ENCODE assay signal across 2 cellular contexts in genomic region chr16:1960665-1961630, GRCh38.
TF ChIP-seq lines count a peak whose summit lies in the region.

No MANE protein-coding gene starts in this region.

TF ChIP-seq in HEK293, 187 proteins besides CTCF, POLR2A, EP300 and RAD21 (continued from another document and continues in another):
- no peak for TF ChIP-seq ZNF121 (tag by site-specific recombination; IDR thresholded peaks at IDR 0.05)
- TF ChIP-seq ZNF280C (tag by site-specific recombination; IDR thresholded peaks at IDR 0.05): no peak
- no peak for TF ChIP-seq MEIS1 (CRISPR knock-in tag; IDR thresholded peaks at IDR 0.05; ENCODE audit: borderline replicate concordance)
- no peak for TF ChIP-seq ZNF280D (tag by site-specific recombination; IDR thresholded peaks at IDR 0.05)
- TF ChIP-seq ZIC2 (tag by site-specific recombination; IDR thresholded peaks at IDR 0.05): peak; percentile 91
- TF ChIP-seq SALL2 (tag by site-specific recombination; IDR thresholded peaks at IDR 0.05; ENCODE audit: borderline replicate concordance): no peak
- TF ChIP-seq ZNF24 (tag by site-specific recombination; IDR thresholded peaks at IDR 0.05): 0 out of 2 replicates have a peak, but pooled peaks have one; percentile 51
- TF ChIP-seq ZNF776 (tag by site-specific recombination; IDR thresholded peaks at IDR 0.05; ENCODE audit: borderline replicate concordance): no peak
- no peak for TF ChIP-seq ZNF514 (tag by site-specific recombination; IDR thresholded peaks at IDR 0.05)
- TF ChIP-seq ZNF677 (tag by site-specific recombination; IDR thresholded peaks at IDR 0.05): no peak
- no peak for TF ChIP-seq FEZF1 (tag by site-specific recombination; IDR thresholded peaks at IDR 0.05)
- peak; percentile 91 for TF ChIP-seq ZNF76 (tag by site-specific recombination; IDR thresholded peaks at IDR 0.05; ENCODE audit: borderline replicate concordance, low read depth)
- no peak for TF ChIP-seq ZNF157 (tag by site-specific recombination; IDR thresholded peaks at IDR 0.05)
- no peak for TF ChIP-seq ZNF548 (tag by site-specific recombination; IDR thresholded peaks at IDR 0.05)
- peak; percentile 20; the same call in 1 of the 2 replicates for TF ChIP-seq KLF8 (tag by site-specific recombination; IDR thresholded peaks at IDR 0.05)
- TF ChIP-seq ZNF791 (tag by site-specific recombination; IDR thresholded peaks at IDR 0.05): no peak
- no peak for TF ChIP-seq OSR2 (tag by site-specific recombination; IDR thresholded peaks at IDR 0.05)
- 0 out of 2 replicates have a peak, but pooled peaks have one; percentile 58 for TF ChIP-seq ZNF610 (tag by site-specific recombination; IDR thresholded peaks at IDR 0.05; ENCODE audit: borderline replicate concordance)
- no peak for TF ChIP-seq GLI2 (tag by site-specific recombination; IDR thresholded peaks at IDR 0.05; ENCODE audit: borderline replicate concordance, low read depth)
- no peak; the same call in 1 of the 2 replicates for TF ChIP-seq ZNF843 (tag by site-specific recombination; IDR thresholded peaks at IDR 0.05)
- TF ChIP-seq SCRT1 (tag by site-specific recombination; IDR thresholded peaks at IDR 0.05; ENCODE audit: borderline replicate concordance): no peak
- no peak for TF ChIP-seq ELK4 (IDR thresholded peaks at IDR 0.05; ENCODE audit: borderline replicate concordance, low read depth, low read length)
- no peak for TF ChIP-seq ZNF623 (tag by site-specific recombination; IDR thresholded peaks at IDR 0.05)
- no peak for TF ChIP-seq ZBTB49 (tag by site-specific recombination; IDR thresholded peaks at IDR 0.05; ENCODE audit: low read depth)
- no peak for TF ChIP-seq ZBTB1 (tag by site-specific recombination; IDR thresholded peaks at IDR 0.05)

TF ChIP-seq in GM12878, 131 proteins besides CTCF, POLR2A, EP300 and RAD21 (continued from another document and continues in another):
- TF ChIP-seq USF2 (IDR thresholded peaks at IDR 0.05; ENCODE audit: borderline replicate concordance, low read depth, low read length) (no peak), IKZF1 (conservative IDR thresholded peaks at IDR 0.05) (no peak; the same call in 1 of the 2 replicates), ZNF217 (IDR thresholded peaks at IDR 0.05) (no peak), RB1 (IDR thresholded peaks at IDR 0.05; ENCODE audit: borderline replicate concordance) (no peak), MTA2 (IDR thresholded peaks at IDR 0.05; ENCODE audit: low read depth) (no peak), ZBED1 (IDR thresholded peaks at IDR 0.05; ENCODE audit: borderline replicate concordance) (peak; percentile 94), PML (IDR thresholded peaks at IDR 0.05; ENCODE audit: low read length) (peak; percentile 92), ASH2L (IDR thresholded peaks at IDR 0.05; ENCODE audit: borderline replicate concordance, low read depth) (no peak), CREB1 (IDR thresholded peaks at IDR 0.05; ENCODE audit: low read depth) (0 out of 2 replicates have a peak, but pooled peaks have one; percentile 36), TARDBP (IDR thresholded peaks at IDR 0.05; ENCODE audit: borderline replicate concordance) (peak; percentile 74; the same call in 1 of the 2 replicates), JUND (IDR thresholded peaks at IDR 0.05; ENCODE audit: low read depth, low read length) (no peak), RAD51 (IDR thresholded peaks at IDR 0.05) (no peak), KAT2A (conservative IDR thresholded peaks at IDR 0.05; ENCODE audit: control insufficient read depth, low read depth, low read length) (no peak), E2F8 (IDR thresholded peaks at IDR 0.05; ENCODE audit: low read depth, partially characterized antibody) (peak; percentile 34), CUX1 (IDR thresholded peaks at IDR 0.05; ENCODE audit: insufficient replicate concordance, low read depth, low read length) (no peak), CBX5 (IDR thresholded peaks at IDR 0.05; ENCODE audit: low read depth) (no peak), ESRRA (IDR thresholded peaks at IDR 0.05; ENCODE audit: low read length) (no peak), TCF3 (IDR thresholded peaks at IDR 0.05; ENCODE audit: borderline replicate concordance, insufficient read depth, low read depth, low read length) (peak; percentile 39; the same call in 1 of the 2 replicates), ZBTB33 (IDR thresholded peaks at IDR 0.05) (no peak), IRF5 (IDR thresholded peaks at IDR 0.05; ENCODE audit: borderline replicate concordance) (no peak), KLF5 (IDR thresholded peaks at IDR 0.05; ENCODE audit: partially characterized antibody) (no peak), BCLAF1 (IDR thresholded peaks at IDR 0.05) (no peak), EGR1 (IDR thresholded peaks at IDR 0.05; ENCODE audit: borderline replicate concordance in 1 of 2, low read depth in 2 of 2, low read length in 2 of 2) (no peak), BACH1 (IDR thresholded peaks at IDR 0.05; ENCODE audit: borderline replicate concordance) (peak; percentile 73), CEBPZ (IDR thresholded peaks at IDR 0.05; ENCODE audit: low read depth, low read length) (peak; percentile 21; the same call in 1 of the 2 replicates)
